In genomic region chr6:84633771-84634170, GRCh38 we compare ENCODE assay signal across 23 cellular contexts.
"Had no signal": no experiment of that assay in that cellular context is flagged by ENCODE, and none has a peak within 500 bp of the region (broad histone marks: within the 10 kb centered on the region; RNA-seq: fewer than 3 reads in every experiment).

No MANE protein-coding gene starts in this region.

- H3K27me3 Mint-ChIP-seq: naive thymus-derived CD4-positive, alpha-beta T cell had no signal

- H3K27me3 ChIP-seq: hepatocyte, right lobe of liver, upper lobe of left lung, uterus had no signal

- H2AFZ ChIP-seq: hepatocyte had no signal

- H3K27ac Mint-ChIP-seq: endodermal cell; naive thymus-derived CD4-positive, alpha-beta T cell; nephron progenitor cell had no signal

- H3K4me3 Mint-ChIP-seq: endodermal cell; naive thymus-derived CD4-positive, alpha-beta T cell; nephron progenitor cell had no signal

- H3K4me1 ChIP-seq: left ventricle myocardium inferior, lower lobe of right lung, psoas muscle, right lobe of liver, upper lobe of left lung, uterus had no signal

- H3K4me2 ChIP-seq: hepatocyte had no signal

- H3K4me3 ChIP-seq: coronary artery, hepatocyte, left ventricle myocardium inferior, lower lobe of right lung, psoas muscle, right lobe of liver, skin epidermis, upper lobe of left lung, uterus had no signal

- H3K9me3 ChIP-seq: lower lobe of right lung, psoas muscle, right lobe of liver, upper lobe of left lung, uterus had no signal

- H3K79me2 ChIP-seq: hepatocyte had no signal

- H3K4me1 Mint-ChIP-seq: endodermal cell; naive thymus-derived CD4-positive, alpha-beta T cell had no signal

- H3K36me3 ChIP-seq: left ventricle myocardium inferior, lower lobe of right lung, right lobe of liver, upper lobe of left lung, uterus had no signal

- FAIRE-seq: endothelial cell of umbilical vein, kidney had no signal

- DNase-seq: effector CD4-positive, alpha-beta T cell; endodermal cell; erythroblast; foreskin melanocyte; head of caudate nucleus; kidney; left cardiac atrium; left ventricle myocardium inferior; lower lobe of right lung; mesenchymal stem cell; naive thymus-derived CD4-positive, alpha-beta T cell; nephron progenitor cell; psoas muscle; retina; right lobe of liver; stimulated activated CD4-positive, alpha-beta T cell treated with anti-CD3 and anti-CD28 coated beads, Interleukin-2, amount 100 ng/mL, for 24 hours; stimulated activated naive CD4-positive, alpha-beta T cell treated with Interleukin-2 at 50 U/mL for 16 hours; upper lobe of left lung; uterus had no signal

- H3K27ac ChIP-seq: hepatocyte, left ventricle myocardium inferior, lower lobe of right lung, psoas muscle, right lobe of liver, skin epidermis, upper lobe of left lung, uterus had no signal

- ATAC-seq: left cardiac atrium; lower lobe of right lung; naive thymus-derived CD4-positive, alpha-beta T cell; psoas muscle; right lobe of liver had no signal

- H3K36me3 Mint-ChIP-seq: naive thymus-derived CD4-positive, alpha-beta T cell had no signal
